8 cellular contexts compared by ENCODE assay signal in the genomic region with DNA sequence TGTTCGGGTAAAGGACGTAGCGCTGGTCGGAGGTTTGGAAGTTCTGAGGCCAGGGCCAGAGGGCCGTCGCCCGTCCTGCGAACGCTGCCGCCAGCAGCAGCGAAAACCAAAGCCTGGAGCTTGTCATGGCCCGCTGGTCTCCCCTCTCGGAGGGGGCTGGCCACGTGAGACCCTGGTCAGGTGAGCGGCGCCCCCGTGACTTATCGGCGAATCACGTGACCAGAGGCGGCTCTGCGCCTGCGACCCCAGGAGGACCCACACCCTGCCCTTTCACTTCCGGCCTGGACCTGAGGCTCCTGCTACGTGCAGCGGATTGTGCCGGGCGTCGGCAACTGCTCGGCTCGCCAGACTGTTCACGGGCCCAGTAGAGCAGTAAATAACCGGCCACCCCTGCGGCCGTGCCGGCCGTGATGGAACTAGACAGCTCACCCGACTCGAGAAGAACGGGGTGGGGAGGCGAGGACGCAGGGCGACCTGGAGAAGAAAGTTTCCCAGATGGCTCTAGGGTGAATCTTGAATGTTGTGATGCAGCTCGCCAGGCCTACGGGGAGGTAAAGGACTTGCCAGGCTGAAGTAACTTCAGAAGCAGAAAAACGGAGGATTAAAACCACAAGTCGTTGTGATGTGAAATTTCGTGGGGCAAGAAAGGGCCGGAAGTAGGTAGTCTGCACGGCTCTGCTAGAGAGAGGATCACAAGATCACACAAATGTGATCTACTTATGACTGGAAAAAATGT. TPM values are rescaled to one million over a fixed set of nuclear protein-coding genes. Genes with fewer than 3 reads are reported as not detected.
A peak's percentile ranks its signal among the peaks of the same experiment; 100 is the strongest.
DNase-seq lines count a peak whose midpoint lies in the region; ATAC-seq and TF ChIP-seq lines count a peak whose summit lies in the region.

TSS of gene HEXA (minus strand) at position 169 of the 736 bp plus-strand sequence. CDS start at position 127, 42 bp downstream.

- intact Hi-C loops in left ventricle myocardium inferior (cut with micrococcal nuclease), result no loop called here
- intact Hi-C loops in upper lobe of right lung (cut with DNase I), result no loop called here

- H3K4me3 ChIP-seq in left ventricle myocardium inferior (peak within 1 kb of the TSS; percentile 91), upper lobe of right lung (peak within 1 kb of the TSS; percentile 77)

- H3K27me3 ChIP-seq in left ventricle myocardium inferior (ENCODE audit: low read depth) (no peaks in the 10 kb centered on the region), upper lobe of right lung (no peaks in the 10 kb centered on the region)

- H3K27ac ChIP-seq in left ventricle myocardium inferior (replicated peaks), result peak within 1 kb of the TSS; percentile 96
- H3K27ac ChIP-seq in upper lobe of right lung, result peak within 1 kb of the TSS; percentile 89

- in situ Hi-C loops in GM13977 (cut with MboI; ENCODE audit: low pct_unique_long_range_greater_than_20kb, low sequenced_read_pairs, unreplicated experiment), result no loop called here

- TF ChIP-seq CTCF in GM13977 (IDR thresholded peaks at IDR 0.05; ENCODE audit: extremely low read depth, insufficient read depth, missing control alignments) (no peak), left ventricle myocardium inferior (IDR thresholded peaks at IDR 0.05; ENCODE audit: borderline replicate concordance) (no peak), progenitor cell of endocrine pancreas (IDR thresholded peaks at IDR 0.05; ENCODE audit: unreplicated experiment) (no peak), upper lobe of right lung (IDR thresholded peaks at IDR 0.05) (no peak)

- H3K27me3 Mint-ChIP-seq in T-helper 1 cell treated with Interleukin-12 subunit alpha and Interleukin-12 subunit beta and Interleukin-4 antibody, amounts not matched to agents 30 μg/mL and 1 μg/mL, for 36 hours (ENCODE audit: low read depth), result no peaks in the 10 kb centered on the region
- H3K27me3 Mint-ChIP-seq in progenitor cell of endocrine pancreas, result peaks cover 8% of the 10 kb centered on the region

- no peaks in the 10 kb centered on the region for H3K9me3 Mint-ChIP-seq in T-helper 1 cell treated with Interleukin-12 subunit alpha and Interleukin-12 subunit beta and Interleukin-4 antibody, amounts not matched to agents 30 μg/mL and 1 μg/mL, for 36 hours
- H3K9me3 Mint-ChIP-seq in progenitor cell of endocrine pancreas (ENCODE audit: low read depth), result no peaks in the 10 kb centered on the region

- DNase-seq in GM13977 (ENCODE audit: low spot score) (peak; percentile 91), NCI-H1694 (lab: John Stamatoyannopoulos, UW) (peak; percentile 90), amniotic stem cell (lab: John Stamatoyannopoulos, UW) (peak; percentile 79), left ventricle myocardium inferior (peak; percentile 98), progenitor cell of endocrine pancreas (ENCODE audit: low spot score, unreplicated experiment) (peak; percentile 100), upper lobe of right lung (peak; percentile 99)

- H3K9me3 ChIP-seq in left ventricle myocardium inferior (replicated peaks) (no peaks in the 10 kb centered on the region), upper lobe of right lung (no peaks in the 10 kb centered on the region)

- H3K4me3 Mint-ChIP-seq in T-helper 1 cell treated with Interleukin-12 subunit alpha and Interleukin-12 subunit beta and Interleukin-4 antibody, amounts not matched to agents 30 μg/mL and 1 μg/mL, for 36 hours, result peak within 1 kb of the TSS; percentile 96
- peak within 1 kb of the TSS; percentile 95 for H3K4me3 Mint-ChIP-seq in progenitor cell of endocrine pancreas (ENCODE audit: low read depth)

- H3K4me1 Mint-ChIP-seq in T-helper 1 cell treated with Interleukin-12 subunit alpha and Interleukin-12 subunit beta and Interleukin-4 antibody, amounts not matched to agents 30 μg/mL and 1 μg/mL, for 36 hours (ENCODE audit: low read depth), result peaks cover 38% of the 10 kb centered on the region
- H3K4me1 Mint-ChIP-seq in progenitor cell of endocrine pancreas (ENCODE audit: low read depth), result peaks cover 23% of the 10 kb centered on the region

- H3K36me3 ChIP-seq in left ventricle myocardium inferior, result no peaks in the 10 kb centered on the region
- H3K36me3 ChIP-seq in upper lobe of right lung, result no peaks in the 10 kb centered on the region

- peaks cover 48% of the 10 kb centered on the region for H3K4me1 ChIP-seq in left ventricle myocardium inferior
- peaks cover 18% of the 10 kb centered on the region for H3K4me1 ChIP-seq in upper lobe of right lung

- ATAC-seq in HG02884 (IDR thresholded peaks at IDR 0.05; ENCODE audit: unreplicated experiment) (peak; percentile 79), upper lobe of right lung (peak; percentile 96)

- H3K27ac Mint-ChIP-seq in T-helper 1 cell treated with Interleukin-12 subunit alpha and Interleukin-12 subunit beta and Interleukin-4 antibody, amounts not matched to agents 30 μg/mL and 1 μg/mL, for 36 hours, result peak within 1 kb of the TSS; percentile 99
- peak within 1 kb of the TSS; percentile 99 for H3K27ac Mint-ChIP-seq in progenitor cell of endocrine pancreas

- peaks cover 13% of the 10 kb centered on the region for H3K36me3 Mint-ChIP-seq in T-helper 1 cell treated with Interleukin-12 subunit alpha and Interleukin-12 subunit beta and Interleukin-4 antibody, amounts not matched to agents 30 μg/mL and 1 μg/mL, for 36 hours (ENCODE audit: low read depth)
- no peaks in the 10 kb centered on the region for H3K36me3 Mint-ChIP-seq in progenitor cell of endocrine pancreas (ENCODE audit: insufficient read depth)

RNA-seq across cellular contexts. Expression of gene HEXA, which starts in this region (rescaled TPM):
- 58.9 TPM for total RNA-seq in left ventricle myocardium inferior
- total RNA-seq in progenitor cell of endocrine pancreas, result 67.4 and 77.8 TPM in 2 replicates
- total RNA-seq in upper lobe of right lung, result 185 TPM

Comparison
In these comparisons a context has a peak if more than half of its experiments do, and no peak if none do; other contexts are left out.
1. Peak in every context shown above with its lines: DNase-seq, ATAC-seq, H3K4me3 ChIP-seq and H3K27ac ChIP-seq.